ENCODE assay signal across 7 cellular contexts in genomic region chr6:62570372-62570771, GRCh38.
"Had no signal": no experiment of that assay in that cellular context is flagged by ENCODE, and none has a peak within 500 bp of the region (broad histone marks: within the 10 kb centered on the region; RNA-seq: fewer than 3 reads in every experiment).

No MANE protein-coding gene starts in this region.

- H3K27ac Mint-ChIP-seq: GM23338, H9 had no signal

- H3K4me1 Mint-ChIP-seq: H9 had no signal

- H3K9me3 Mint-ChIP-seq: GM23338, H9 had no signal

- H3K27ac ChIP-seq: HL-60 had no signal

- H3K27me3 Mint-ChIP-seq: IgD-negative memory B cell had no signal

- H3K4me2 ChIP-seq: GM23338 had no signal

- H3K4me3 ChIP-seq: GM23338 had no signal

- H3K36me3 Mint-ChIP-seq: IgD-negative memory B cell had no signal

- H2AFZ ChIP-seq: GM23338 had no signal

- ATAC-seq: GM23338, HepG2 had no signal

- DNase-seq: H9, HCEC 1CT, KG1 had no signal

- H3K4me3 Mint-ChIP-seq: GM23338, H9, IgD-negative memory B cell had no signal
